In the genomic region with DNA sequence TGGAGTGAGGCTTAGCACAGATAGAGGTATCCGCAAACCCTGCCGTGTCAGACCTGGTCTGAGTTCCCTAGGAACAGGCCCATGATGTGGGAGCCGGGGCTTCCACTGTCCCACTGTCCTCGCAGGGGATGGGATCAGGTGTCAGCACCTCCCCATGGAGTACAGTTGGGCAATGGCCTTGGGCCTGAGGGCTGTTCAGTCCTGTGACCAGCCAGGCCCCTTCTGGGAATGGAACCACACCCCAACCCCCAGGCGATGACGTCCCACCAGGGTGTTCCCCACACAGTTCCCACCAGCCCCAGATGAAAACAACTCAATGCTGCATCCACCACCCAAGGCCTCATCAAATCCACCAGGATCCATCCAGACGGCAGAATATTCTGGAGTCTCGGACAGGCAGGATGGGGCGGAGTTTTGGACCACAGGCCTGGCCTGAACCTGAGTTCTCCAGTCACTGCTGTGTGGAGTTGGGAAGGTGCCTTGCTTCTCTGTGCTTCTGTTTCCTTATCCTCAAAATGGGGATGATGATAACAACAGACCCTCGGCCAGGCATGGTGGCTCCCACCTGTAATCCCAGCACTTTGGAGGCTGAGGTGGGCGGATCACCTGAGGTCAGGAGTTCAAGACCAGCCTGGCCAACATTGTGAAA, we compare ENCODE assay signal across 14 cellular contexts.
"Had no signal": no experiment of that assay in that cellular context is flagged by ENCODE, and none has a peak within 500 bp of the region (broad histone marks: within the 10 kb centered on the region; RNA-seq: fewer than 3 reads in every experiment).

No MANE protein-coding gene starts in this region.

- ATAC-seq: esophagus mucosa; foreskin keratinocyte; left colon; natural killer cell; stimulated activated naive B cell treated with anti-CD40 and anti-IgM and Interleukin-4, amounts not matched to agents 10 μg/mL and 1 μg/mL and 100 μg/mL, for 72 hours had no signal

- H3K27me3 ChIP-seq: brain microvascular endothelial cell, sigmoid colon had no signal

- H3K27ac ChIP-seq: brain microvascular endothelial cell, foreskin keratinocyte, sigmoid colon, transverse colon had no signal

- H3K9me3 ChIP-seq: sigmoid colon, transverse colon had no signal

- DNase-seq: activated CD4-positive, alpha-beta T cell treated with anti-CD3 and anti-CD28 coated beads, Interleukin-2, amount 50 U/mL, for 4 hours; activated CD4-positive, CD25-positive, alpha-beta regulatory T cell treated with anti-CD3 and anti-CD28 coated beads, Interleukin-2, amount 50 U/mL, for 72 hours; activated effector memory CD4-positive, alpha-beta T cell treated with Interleukin-2 at 50 U/mL for 16 hours; activated T-cell treated with anti-CD3 and anti-CD28 coated beads, Interleukin-2, amount 50 U/mL, for 24 hours; amygdala; brain microvascular endothelial cell; foreskin keratinocyte; left colon; natural killer cell; sigmoid colon; stimulated activated CD4-positive, alpha-beta T cell treated with anti-CD3 and anti-CD28 coated beads, Interleukin-2, amount 100 ng/mL, for 24 hours; stimulated activated naive B cell treated with anti-CD40 and anti-IgM and Interleukin-4, amounts not matched to agents 10 μg/mL and 1 μg/mL and 100 μg/mL, for 72 hours; transverse colon had no signal

- H3K4me3 ChIP-seq: sigmoid colon, transverse colon had no signal

- H3K36me3 ChIP-seq: brain microvascular endothelial cell, sigmoid colon, transverse colon had no signal

- H3K4me1 ChIP-seq: foreskin keratinocyte had no signal
